In the genomic region with DNA sequence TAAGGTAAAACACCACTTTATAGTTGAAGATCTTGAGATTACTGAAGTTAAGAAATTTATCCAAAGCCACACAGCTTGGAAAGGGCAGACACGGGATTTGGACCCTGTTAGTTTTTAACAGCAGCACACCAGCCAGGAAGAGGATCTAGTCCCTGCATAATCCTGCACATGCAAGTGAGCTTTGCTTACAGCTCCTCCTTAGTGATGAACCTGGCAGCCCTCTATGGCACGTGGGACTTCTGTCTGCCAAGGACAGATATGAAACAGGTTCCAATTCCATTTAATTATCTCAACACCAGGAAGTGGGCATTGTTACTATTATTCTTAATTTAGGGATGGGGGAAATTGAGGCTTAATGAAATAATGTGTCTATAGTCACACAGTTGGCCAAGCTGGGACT, we compare ENCODE assay signal across 26 cellular contexts.
"Had no signal": no experiment of that assay in that cellular context is flagged by ENCODE, and none has a peak within 500 bp of the region (broad histone marks: within the 10 kb centered on the region; RNA-seq: fewer than 3 reads in every experiment).

No MANE protein-coding gene starts in this region.

- ATAC-seq: activated CD8-positive, alpha-beta T cell treated with anti-CD3 and anti-CD28 coated beads for 36 hours; Panc1 had no signal

- H3K4me3 Mint-ChIP-seq: activated CD4-positive, alpha-beta T cell treated with anti-CD3 and anti-CD28 coated beads, Interleukin-2, amount 10 ng/mL, durations not matched to agents 24 days and 14 days; activated CD8-positive, alpha-beta T cell treated with anti-CD3 and anti-CD28 coated beads for 36 hours; activated naive CD4-positive, alpha-beta T cell treated with anti-CD3 and anti-CD28 coated beads, Interleukin-2, amount 50 U/mL, for 24 hours; activated naive CD8-positive, alpha-beta T cell treated with anti-CD3 and anti-CD28 coated beads, Interleukin-2, amount 10 ng/mL, durations not matched to agents 7 days and 5 days had no signal

- H3K27ac ChIP-seq: ascending aorta, breast epithelium, KMS-11, SJCRH30, SK-N-MC had no signal

- DNase-seq: activated CD4-positive, alpha-beta T cell treated with anti-CD3 and anti-CD28 coated beads, Interleukin-2, amount 10 ng/mL, durations not matched to agents 24 days and 14 days; activated CD4-positive, alpha-beta T cell treated with anti-CD3 and anti-CD28 coated beads, Interleukin-2, amount 50 U/mL, for 4 hours; activated CD8-positive, alpha-beta T cell treated with anti-CD3 and anti-CD28 coated beads for 36 hours; activated gamma-delta T cell; activated naive CD4-positive, alpha-beta T cell treated with Interleukin-2 at 50 U/mL for 16 hours; activated naive CD8-positive, alpha-beta T cell treated with anti-CD3 and anti-CD28 coated beads, Interleukin-2, amount 10 ng/mL, durations not matched to agents 7 days and 5 days; activated T-cell treated with anti-CD3 and anti-CD28 coated beads, Interleukin-2, amount 50 U/mL, for 1 hour; amygdala; MM.1S; NCI-H1092 treated with DMSO at 0.1 percent for 48 hours; NCI-H1417; NCI-H146; NCI-H187; NCI-H2081 treated with DMSO at 0.1 percent for 48 hours; NCI-H446 treated with DMSO at 0.1 percent for 48 hours; NCI-H524; SHP77; T1000 had no signal

- H3K4me1 Mint-ChIP-seq: activated CD4-positive, alpha-beta T cell treated with anti-CD3 and anti-CD28 coated beads, Interleukin-2, amount 10 ng/mL, durations not matched to agents 24 days and 14 days; activated naive CD4-positive, alpha-beta T cell treated with anti-CD3 and anti-CD28 coated beads, Interleukin-2, amount 50 U/mL, for 24 hours; activated naive CD8-positive, alpha-beta T cell treated with anti-CD3 and anti-CD28 coated beads, Interleukin-2, amount 10 ng/mL, durations not matched to agents 7 days and 5 days had no signal

- H3K4me2 ChIP-seq: KMS-11 had no signal

- H3K36me3 Mint-ChIP-seq: activated naive CD4-positive, alpha-beta T cell treated with anti-CD3 and anti-CD28 coated beads, Interleukin-2, amount 50 U/mL, for 24 hours; activated naive CD8-positive, alpha-beta T cell treated with anti-CD3 and anti-CD28 coated beads, Interleukin-2, amount 10 ng/mL, durations not matched to agents 7 days and 5 days had no signal

- H3K36me3 ChIP-seq: ascending aorta, breast epithelium, SJCRH30 had no signal

- H3K4me1 ChIP-seq: ascending aorta, breast epithelium had no signal

- H3K4me3 ChIP-seq: ascending aorta, breast epithelium, SJCRH30, SK-N-MC had no signal

- H3K9me3 ChIP-seq: ascending aorta, breast epithelium, SJCRH30 had no signal

- H3K9me3 Mint-ChIP-seq: activated CD4-positive, alpha-beta T cell treated with anti-CD3 and anti-CD28 coated beads, Interleukin-2, amount 10 ng/mL, durations not matched to agents 24 days and 14 days; activated CD8-positive, alpha-beta T cell treated with anti-CD3 and anti-CD28 coated beads for 36 hours; activated naive CD4-positive, alpha-beta T cell treated with anti-CD3 and anti-CD28 coated beads, Interleukin-2, amount 50 U/mL, for 24 hours; activated naive CD8-positive, alpha-beta T cell treated with anti-CD3 and anti-CD28 coated beads, Interleukin-2, amount 10 ng/mL, durations not matched to agents 7 days and 5 days; activated T-helper 2 cell treated with anti-CD3 and anti-CD28 coated beads, Interferon-gamma antibody, Interleukin-2, Interleukin-4, amounts not matched to agents 10 μg/mL and 5 μg/mL and 100 μg/mL, durations not matched to agents 14 hours and 24 hours and 36 hours had no signal

- H3K27me3 ChIP-seq: ascending aorta, breast epithelium, SJCRH30 had no signal

- H3K27me3 Mint-ChIP-seq: activated CD4-positive, alpha-beta T cell treated with anti-CD3 and anti-CD28 coated beads, Interleukin-2, amount 10 ng/mL, durations not matched to agents 24 days and 14 days; activated CD8-positive, alpha-beta T cell treated with anti-CD3 and anti-CD28 coated beads for 36 hours had no signal

- H3K27ac Mint-ChIP-seq: activated CD4-positive, alpha-beta T cell treated with anti-CD3 and anti-CD28 coated beads, Interleukin-2, amount 10 ng/mL, durations not matched to agents 24 days and 14 days; activated CD8-positive, alpha-beta T cell treated with anti-CD3 and anti-CD28 coated beads for 36 hours; activated naive CD4-positive, alpha-beta T cell treated with anti-CD3 and anti-CD28 coated beads, Interleukin-2, amount 50 U/mL, for 24 hours; activated naive CD8-positive, alpha-beta T cell treated with anti-CD3 and anti-CD28 coated beads, Interleukin-2, amount 10 ng/mL, durations not matched to agents 7 days and 5 days; activated T-helper 2 cell treated with anti-CD3 and anti-CD28 coated beads, Interferon-gamma antibody, Interleukin-2, Interleukin-4, amounts not matched to agents 10 μg/mL and 5 μg/mL and 100 μg/mL, durations not matched to agents 14 hours and 24 hours and 36 hours had no signal
